Comparison of ENCODE assay signal across 8 cellular contexts in the genomic region with DNA sequence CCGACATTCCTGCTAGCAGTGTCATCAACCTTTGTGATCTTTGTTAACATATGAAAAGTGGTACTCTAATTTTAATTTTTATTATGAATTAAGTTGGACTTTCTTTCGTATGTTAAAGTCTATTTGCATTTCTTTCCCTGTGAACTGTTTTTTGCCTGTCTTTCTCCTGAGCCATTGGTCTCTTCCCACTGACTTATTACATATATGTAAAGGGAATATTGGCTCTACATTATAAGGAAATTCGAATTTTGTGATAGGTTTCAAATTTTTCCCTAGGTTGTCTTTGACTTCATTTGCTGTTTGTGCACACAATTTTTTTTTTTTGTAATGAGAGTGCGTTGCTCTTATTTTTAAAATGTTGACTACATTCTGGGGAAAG. TPM values are rescaled to one million over a fixed set of nuclear protein-coding genes. Genes with fewer than 3 reads are reported as not detected.
A peak's percentile ranks its signal among the peaks of the same experiment; 100 is the strongest.
DNase-seq lines count a peak whose midpoint lies in the region; ATAC-seq and TF ChIP-seq lines count a peak whose summit lies in the region.

No MANE protein-coding gene starts in this region.

- no peak for TF ChIP-seq CTCF in astrocyte of the spinal cord (IDR thresholded peaks at IDR 0.05; ENCODE audit: low read depth, low read length)
- TF ChIP-seq CTCF in type B pancreatic cell (conservative IDR thresholded peaks at IDR 0.05), result no peak

- H3K4me3 Mint-ChIP-seq in activated T-cell treated with anti-CD3 and anti-CD28 coated beads, Interleukin-2, amount 50 U/mL, for 72 hours, result peak overlapping the region; percentile 81 to 99
- peak overlapping the region; percentile 85 for H3K4me3 Mint-ChIP-seq in memory B cell
- peak overlapping the region; percentile 94 for H3K4me3 Mint-ChIP-seq in type B pancreatic cell

- H3K27me3 Mint-ChIP-seq in activated T-cell treated with anti-CD3 and anti-CD28 coated beads, Interleukin-2, amount 50 U/mL, for 72 hours (ENCODE audit: low read depth), result no peaks in the 10 kb centered on the region
- H3K27me3 Mint-ChIP-seq in memory B cell, result peaks cover 5% of the 10 kb centered on the region
- peaks cover 30% of the 10 kb centered on the region for H3K27me3 Mint-ChIP-seq in type B pancreatic cell

- H3K9me3 Mint-ChIP-seq in activated T-cell treated with anti-CD3 and anti-CD28 coated beads, Interleukin-2, amount 50 U/mL, for 72 hours, result peaks cover 3% of the 10 kb centered on the region in 2 donors
- H3K9me3 Mint-ChIP-seq in memory B cell, result no peaks in the 10 kb centered on the region
- no peaks in the 10 kb centered on the region for H3K9me3 Mint-ChIP-seq in type B pancreatic cell

- peak overlapping the region; percentile 91 for H3K4me3 ChIP-seq in astrocyte of the spinal cord (ENCODE audit: low read depth, low read length)

- peaks cover 6 to 20% of the 10 kb centered on the region in 2 donors for H3K36me3 Mint-ChIP-seq in activated T-cell treated with anti-CD3 and anti-CD28 coated beads, Interleukin-2, amount 50 U/mL, for 72 hours (ENCODE audit: insufficient read depth in 2 of 2)
- H3K36me3 Mint-ChIP-seq in memory B cell (peaks cover 11% of the 10 kb centered on the region), type B pancreatic cell (peaks cover 13% of the 10 kb centered on the region)

- peaks cover 54% of the 10 kb centered on the region for H3K4me1 Mint-ChIP-seq in activated T-cell treated with anti-CD3 and anti-CD28 coated beads, Interleukin-2, amount 50 U/mL, for 72 hours (ENCODE audit: low read depth)
- H3K4me1 Mint-ChIP-seq in memory B cell (peaks cover 13% of the 10 kb centered on the region), type B pancreatic cell (ENCODE audit: unreplicated experiment) (peaks cover 19% of the 10 kb centered on the region)

- no peak for ATAC-seq in activated T-cell treated with anti-CD3 and anti-CD28 coated beads, Interleukin-2, amount 50 U/mL, for 72 hours (replicated peaks in 1 of 2)
- ATAC-seq in memory B cell (ENCODE audit: low read depth) (no peak), GM19455 (IDR thresholded peaks at IDR 0.05; ENCODE audit: unreplicated experiment) (no peak)

- no peak for DNase-seq in activated T-cell treated with anti-CD3 and anti-CD28 coated beads, Interleukin-2, amount 50 U/mL, for 72 hours
- DNase-seq in activated T-cell treated with anti-CD3 and anti-CD28 coated beads for 4 hours (no peak), astrocyte of the spinal cord (ENCODE audit: low read depth, low spot score) (no peak), memory B cell (ENCODE audit: low spot score in 2 of 2) (no peak), type B pancreatic cell (ENCODE audit: extremely low spot score, unreplicated experiment) (no peak), NCI-H69 (lab: John Stamatoyannopoulos, UW) (no peak), NCI-H1417 treated with DMSO at 0.1 percent for 48 hours (lab: John Stamatoyannopoulos, UW) (no peak)

- peak overlapping the region; percentile 91 for H3K27ac Mint-ChIP-seq in activated T-cell treated with anti-CD3 and anti-CD28 coated beads, Interleukin-2, amount 50 U/mL, for 72 hours
- H3K27ac Mint-ChIP-seq in memory B cell, result peak overlapping the region; percentile 70
- H3K27ac Mint-ChIP-seq in type B pancreatic cell, result peak overlapping the region; percentile 82

- in situ Hi-C loops in astrocyte of the spinal cord (cut with HindIII; ENCODE audit: low sequenced_read_pairs), result no loop called here

RNA-seq across cellular contexts. Expression of gene CDC16, which starts 0.4 kb away (rescaled TPM):
- 10 to 100 TPM; 75.1 to 99.4 TPM for total RNA-seq in activated T-cell treated with anti-CD3 and anti-CD28 coated beads, Interleukin-2, amount 50 U/mL, for 72 hours
- 66.4 and 81.7 TPM in 2 replicates for total RNA-seq in type B pancreatic cell (ENCODE audit: low replicate concordance)

RNA-seq across cellular contexts. Expression of gene UPF3A, which starts 47.1 kb away (rescaled TPM):
- 10 to 100 TPM; 66.4 to 81.5 TPM for total RNA-seq in activated T-cell treated with anti-CD3 and anti-CD28 coated beads, Interleukin-2, amount 50 U/mL, for 72 hours
- 47.8 and 91.8 TPM in 2 replicates for total RNA-seq in type B pancreatic cell (ENCODE audit: low replicate concordance)

RNA-seq across cellular contexts. Expression of gene CFAP97D2, which starts 55.2 kb away (rescaled TPM):
- 1 to 10 TPM in 1 of 2 donors, under 1 TPM in 1; 0.36 to 1.1 TPM for total RNA-seq in activated T-cell treated with anti-CD3 and anti-CD28 coated beads, Interleukin-2, amount 50 U/mL, for 72 hours
- total RNA-seq in type B pancreatic cell (ENCODE audit: low replicate concordance), result not detected in 2 replicates
